Comparison of ENCODE assay signal across 26 cellular contexts in the genomic region with DNA sequence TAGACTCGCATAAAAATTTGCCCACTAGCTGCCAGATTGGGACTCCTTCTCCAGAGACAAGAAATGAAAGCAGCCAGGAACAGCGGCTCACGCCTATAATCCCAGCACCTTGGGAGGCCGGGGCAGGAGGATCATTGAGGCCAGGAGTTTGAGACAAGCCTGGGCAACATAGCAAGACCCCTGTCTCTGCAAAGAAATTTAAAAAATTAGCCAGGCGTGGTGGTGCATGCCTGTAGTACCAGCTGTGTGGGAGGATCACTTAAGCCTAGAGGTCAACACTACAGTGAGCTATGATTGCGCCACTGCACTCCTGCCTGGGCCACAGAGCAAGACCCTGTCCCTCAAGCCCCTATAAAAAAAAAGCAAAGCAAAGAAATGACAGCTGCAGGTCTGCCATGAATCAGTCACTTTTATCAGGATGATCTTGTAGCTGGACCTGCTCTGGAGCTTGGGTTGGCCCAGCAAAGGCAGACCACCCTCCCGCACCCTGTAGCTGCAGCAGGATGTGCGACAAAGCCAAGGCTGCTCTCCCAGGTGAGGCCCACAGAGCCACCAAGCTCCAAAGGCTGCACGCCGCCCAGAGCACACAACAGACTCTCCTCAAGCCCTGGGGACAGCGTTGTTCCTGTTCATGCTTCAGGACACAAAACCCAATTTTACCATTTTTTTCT. TPM values are rescaled to one million over a fixed set of nuclear protein-coding genes. Genes with fewer than 3 reads are reported as not detected.
A peak's percentile ranks its signal among the peaks of the same experiment; 100 is the strongest.
DNase-seq lines count a peak whose midpoint lies in the region; ATAC-seq lines count a peak whose summit lies in the region.
"Had no signal": no experiment of that assay in that cellular context is flagged by ENCODE, and none has a peak within 500 bp of the region (broad histone marks: within the 10 kb centered on the region; RNA-seq: fewer than 3 reads in every experiment).

No MANE protein-coding gene starts in this region.

- H3K9me3 ChIP-seq in naive thymus-derived CD4-positive, alpha-beta T cell (ENCODE audit: control insufficient read depth in 2 of 3, low read length in 3 of 3), result no peaks in the 10 kb centered on the region
- H3K9me3 ChIP-seq: heart left ventricle, transverse colon had no signal

- peak overlapping the region; percentile 96 for H3K27ac Mint-ChIP-seq in T-helper 1 cell treated with Interleukin-12 subunit alpha and Interleukin-12 subunit beta and Interleukin-4 antibody, amounts not matched to agents 30 μg/mL and 1 μg/mL, for 36 hours
- peak overlapping the region; percentile 90 for H3K27ac Mint-ChIP-seq in activated CD8-positive, alpha-beta T cell treated with anti-CD3 and anti-CD28 coated beads, Interleukin-2, amount 10 ng/mL, durations not matched to agents 7 days and 5 days
- peak overlapping the region; percentile 94 to 99 (median 96) for H3K27ac Mint-ChIP-seq in naive thymus-derived CD4-positive, alpha-beta T cell
- H3K27ac Mint-ChIP-seq: progenitor cell of endocrine pancreas; stimulated activated naive B cell treated with anti-CD40 and anti-IgM and Interleukin-4, amounts not matched to agents 10 μg/mL and 1 μg/mL and 100 μg/mL, for 72 hours had no signal

- H3K4me3 Mint-ChIP-seq in T-helper 1 cell treated with Interleukin-12 subunit alpha and Interleukin-12 subunit beta and Interleukin-4 antibody, amounts not matched to agents 30 μg/mL and 1 μg/mL, for 36 hours, result no peak overlapping the region
- H3K4me3 Mint-ChIP-seq in activated CD8-positive, alpha-beta T cell treated with anti-CD3 and anti-CD28 coated beads, Interleukin-2, amount 10 ng/mL, durations not matched to agents 7 days and 5 days, result no peak overlapping the region
- H3K4me3 Mint-ChIP-seq in naive thymus-derived CD4-positive, alpha-beta T cell, result peak overlapping the region in 8 of 10 donors; percentile 68 to 85 (median 78)
- H3K4me3 Mint-ChIP-seq: naive B cell; stimulated activated naive B cell treated with anti-CD40 and anti-IgM and Interleukin-4, amounts not matched to agents 10 μg/mL and 1 μg/mL and 100 μg/mL, for 72 hours had no signal

- no peaks in the 10 kb centered on the region for H3K9me3 Mint-ChIP-seq in T-helper 1 cell treated with Interleukin-12 subunit alpha and Interleukin-12 subunit beta and Interleukin-4 antibody, amounts not matched to agents 30 μg/mL and 1 μg/mL, for 36 hours
- H3K9me3 Mint-ChIP-seq in activated CD8-positive, alpha-beta T cell treated with anti-CD3 and anti-CD28 coated beads, Interleukin-2, amount 10 ng/mL, durations not matched to agents 7 days and 5 days (ENCODE audit: insufficient read depth), result no peaks in the 10 kb centered on the region
- H3K9me3 Mint-ChIP-seq in naive thymus-derived CD4-positive, alpha-beta T cell, result peaks cover 0 to 2% (median 0%) of the 10 kb centered on the region in 11 donors
- H3K9me3 Mint-ChIP-seq: stimulated activated naive B cell treated with anti-CD40 and anti-IgM and Interleukin-4, amounts not matched to agents 10 μg/mL and 1 μg/mL and 100 μg/mL, for 72 hours had no signal

- no peak overlapping the region for H3K4me3 ChIP-seq in naive thymus-derived CD4-positive, alpha-beta T cell (ENCODE audit: low read length)
- H3K4me3 ChIP-seq: cardiac muscle cell, GM23248, heart left ventricle, transverse colon had no signal

- peaks cover 48% of the 10 kb centered on the region for H3K4me1 Mint-ChIP-seq in T-helper 1 cell treated with Interleukin-12 subunit alpha and Interleukin-12 subunit beta and Interleukin-4 antibody, amounts not matched to agents 30 μg/mL and 1 μg/mL, for 36 hours (ENCODE audit: low read depth)
- H3K4me1 Mint-ChIP-seq in activated CD8-positive, alpha-beta T cell treated with anti-CD3 and anti-CD28 coated beads, Interleukin-2, amount 10 ng/mL, durations not matched to agents 7 days and 5 days (ENCODE audit: low read depth), result peaks cover 73% of the 10 kb centered on the region
- H3K4me1 Mint-ChIP-seq in naive thymus-derived CD4-positive, alpha-beta T cell, result peaks cover 45 to 90% (median 68%) of the 10 kb centered on the region in 7 donors

- H3K27me3 ChIP-seq in naive thymus-derived CD4-positive, alpha-beta T cell (ENCODE audit: control insufficient read depth in 2 of 2, insufficient read depth in 2 of 2, low read length in 2 of 2), result no peaks in the 10 kb centered on the region
- H3K27me3 ChIP-seq: cardiac muscle cell, heart left ventricle, transverse colon had no signal

- no peaks in the 10 kb centered on the region for H3K27me3 Mint-ChIP-seq in T-helper 1 cell treated with Interleukin-12 subunit alpha and Interleukin-12 subunit beta and Interleukin-4 antibody, amounts not matched to agents 30 μg/mL and 1 μg/mL, for 36 hours (ENCODE audit: low read depth)
- no peaks in the 10 kb centered on the region for H3K27me3 Mint-ChIP-seq in activated CD8-positive, alpha-beta T cell treated with anti-CD3 and anti-CD28 coated beads, Interleukin-2, amount 10 ng/mL, durations not matched to agents 7 days and 5 days (ENCODE audit: low read depth)
- H3K27me3 Mint-ChIP-seq in naive thymus-derived CD4-positive, alpha-beta T cell, result no peaks in the 10 kb centered on the region
- H3K27me3 Mint-ChIP-seq: naive B cell; progenitor cell of endocrine pancreas; stimulated activated naive B cell treated with anti-CD40 and anti-IgM and Interleukin-4, amounts not matched to agents 10 μg/mL and 1 μg/mL and 100 μg/mL, for 72 hours had no signal

- CTCF ChIA-PET in activated CD8-positive, alpha-beta T cell treated with anti-CD3 and anti-CD28 coated beads, Interleukin-2, amount 10 ng/mL, durations not matched to agents 7 days and 5 days (lab: Charles Lee), result interaction anchor here (1.6 to 3.3 kb wide), 3 partner anchors 8 to 49 kb away, joined by 4 to 19 read pairs (median 10); no protein-coding TSS in a partner anchor
- CTCF ChIA-PET in naive thymus-derived CD4-positive, alpha-beta T cell (lab: Charles Lee), result interaction anchor here (0.6 to 1.4 kb wide), 3 partner anchors 22 to 95 kb away, joined by 3 read pairs; no protein-coding TSS in a partner anchor

- peaks cover 65% of the 10 kb centered on the region for H3K36me3 Mint-ChIP-seq in T-helper 1 cell treated with Interleukin-12 subunit alpha and Interleukin-12 subunit beta and Interleukin-4 antibody, amounts not matched to agents 30 μg/mL and 1 μg/mL, for 36 hours (ENCODE audit: low read depth)
- peaks cover 77% of the 10 kb centered on the region for H3K36me3 Mint-ChIP-seq in activated CD8-positive, alpha-beta T cell treated with anti-CD3 and anti-CD28 coated beads, Interleukin-2, amount 10 ng/mL, durations not matched to agents 7 days and 5 days (ENCODE audit: low read depth)
- peaks cover 15 to 72% (median 50%) of the 10 kb centered on the region in 5 donors for H3K36me3 Mint-ChIP-seq in naive thymus-derived CD4-positive, alpha-beta T cell

- peak overlapping the region; percentile 88 for H3K27ac ChIP-seq in naive thymus-derived CD4-positive, alpha-beta T cell (ENCODE audit: low read depth, low read length)
- H3K27ac ChIP-seq: cardiac muscle cell, GM23248, HL-60, WERI-Rb-1 had no signal

- intact Hi-C loops in naive thymus-derived CD4-positive, alpha-beta T cell (cut with micrococcal nuclease), result no loop called here

- POLR2A ChIA-PET in activated CD8-positive, alpha-beta T cell treated with anti-CD3 and anti-CD28 coated beads, Interleukin-2, amount 10 ng/mL, durations not matched to agents 7 days and 5 days (lab: Charles Lee), result interaction anchor here (1.2 to 2.8 kb wide), 3 partner anchors 18 to 40 kb away, joined by 4 to 18 read pairs (median 9); no protein-coding TSS in a partner anchor
- POLR2A ChIA-PET in naive thymus-derived CD4-positive, alpha-beta T cell (lab: Charles Lee), result interaction anchor here (0.9 to 3.4 kb wide), 15 partner anchors 9 to 1365 kb away, joined by 3 to 23 read pairs (median 5); no protein-coding TSS in a partner anchor

- DNase-seq in T-helper 1 cell (no peak), D341Med (ENCODE audit: low spot score) (peak; percentile 37), middle frontal gyrus (ENCODE audit: extremely low spot score, low spot score) (no peak), NCI-H1694 treated with DMSO at 0.1 percent for 48 hours (lab: John Stamatoyannopoulos, UW) (no peak), NCI-H345 treated with DMSO at 0.1 percent for 48 hours (lab: John Stamatoyannopoulos, UW; ENCODE audit: unreplicated experiment) (no peak)
- no peak for DNase-seq in activated CD8-positive, alpha-beta T cell treated with anti-CD3 and anti-CD28 coated beads, Interleukin-2, amount 10 ng/mL, durations not matched to agents 7 days and 5 days
- DNase-seq in naive thymus-derived CD4-positive, alpha-beta T cell, result peak in 1 of 9 donors; percentile 31
- DNase-seq: 8988T; activated CD8-positive, alpha-beta memory T cell treated with anti-CD3 and anti-CD28 coated beads, Interleukin-2, amount 50 U/mL, for 4 hours; C1 segment of cervical spinal cord; DMS79 treated with DMSO at 0.1 percent for 48 hours; GM23248; heart left ventricle; KBM-7; mammary epithelial cell; naive B cell; NCI-H1105; NCI-H748 treated with DMSO at 0.1 percent for 48 hours; stimulated activated naive B cell treated with anti-CD40 and anti-IgM and Interleukin-4, amounts not matched to agents 10 μg/mL and 1 μg/mL and 100 μg/mL, for 72 hours; transverse colon; WERI-Rb-1 had no signal

- ATAC-seq in activated CD8-positive, alpha-beta T cell treated with anti-CD3 and anti-CD28 coated beads, Interleukin-2, amount 10 ng/mL, durations not matched to agents 7 days and 5 days, result no peak
- no peak for ATAC-seq in naive thymus-derived CD4-positive, alpha-beta T cell
- ATAC-seq: Panc1; stimulated activated naive B cell treated with anti-CD40 and anti-IgM and Interleukin-4, amounts not matched to agents 10 μg/mL and 1 μg/mL and 100 μg/mL, for 72 hours had no signal

- peaks cover 30 to 71% (median 32%) of the 10 kb centered on the region in 3 experiments for H3K36me3 ChIP-seq in naive thymus-derived CD4-positive, alpha-beta T cell (ENCODE audit: control insufficient read depth in 2 of 3, insufficient read depth in 3 of 3, low read length in 3 of 3)

- peaks cover 42 to 47% of the 10 kb centered on the region in 2 donors for H3K4me1 ChIP-seq in naive thymus-derived CD4-positive, alpha-beta T cell (ENCODE audit: control insufficient read depth in 2 of 2, insufficient read depth in 2 of 2, low read length in 2 of 2)

RNA-seq across cellular contexts. Expression of a gene that starts 20.4 kb away (rescaled TPM):
- total RNA-seq in activated CD8-positive, alpha-beta T cell treated with anti-CD3 and anti-CD28 coated beads, Interleukin-2, amount 10 ng/mL, durations not matched to agents 7 days and 5 days, result 10 to 100 TPM; 67.5 TPM
- total RNA-seq in naive thymus-derived CD4-positive, alpha-beta T cell, result 100 to 1,000 TPM; 107 to 414 (median 154) TPM
- 10 to 100 TPM; 37.4 to 46.9 TPM for polyA plus RNA-seq in naive thymus-derived CD4-positive, alpha-beta T cell

RNA-seq across cellular contexts. Expression of a gene that starts 38.2 kb away (rescaled TPM):
- total RNA-seq in activated CD8-positive, alpha-beta T cell treated with anti-CD3 and anti-CD28 coated beads, Interleukin-2, amount 10 ng/mL, durations not matched to agents 7 days and 5 days, result 100 to 1,000 TPM; 137 to 138 TPM
- total RNA-seq in naive thymus-derived CD4-positive, alpha-beta T cell, result 100 to 1,000 TPM; 297 to 452 (median 420) TPM
- 100 to 1,000 TPM; 314 to 395 TPM for polyA plus RNA-seq in naive thymus-derived CD4-positive, alpha-beta T cell

Comparison
In these comparisons a context has a peak if more than half of its experiments do, and no peak if none do; other contexts are left out.
1. H3K4me3 Mint-ChIP-seq: peak in naive thymus-derived CD4-positive, alpha-beta T cell (8 of 10); none in T-helper 1 cell treated with Interleukin-12 subunit alpha and Interleukin-12 subunit beta and Interleukin-4 antibody, amounts not matched to agents 30 μg/mL and 1 μg/mL, for 36 hours (single experiment) and activated CD8-positive, alpha-beta T cell treated with anti-CD3 and anti-CD28 coated beads, Interleukin-2, amount 10 ng/mL, durations not matched to agents 7 days and 5 days (single experiment).
2. Peak in every context shown above with its lines, with median percentiles within 50 percentile points of each other: H3K27ac Mint-ChIP-seq.